Comparison of ENCODE assay signal across 8 cellular contexts in genomic region chr3:134485620-134486576, GRCh38. TPM values are rescaled to one million over a fixed set of nuclear protein-coding genes. Genes with fewer than 3 reads are reported as not detected.
DNase-seq lines count a peak whose midpoint lies in the region; ATAC-seq, FAIRE-seq and TF ChIP-seq lines count a peak whose summit lies in the region.

Gene ANAPC13, minus strand, starts transcription at chr3:134485985. Its CDS starts 3,081 bp downstream, at chr3:134482904.
Gene CEP63, plus strand, starts transcription at chr3:134486057. Its CDS starts 9,264 bp downstream, at chr3:134495321.

- DNase-seq in GM12891 (ENCODE audit: insufficient read length, low spot score): peak; percentile 79
- DNase-seq in NCI-H1436 treated with DMSO at 0.1 percent for 48 hours (lab: John Stamatoyannopoulos, UW): peak; percentile 97
- peak; percentile 85 to 96 (median 92) for DNase-seq in T-cell
- DNase-seq in heart left ventricle: peak; percentile 94 to 96 (median 95)
- DNase-seq in posterior cingulate gyrus: peak; percentile 83 to 98 (median 90)
- DNase-seq in upper lobe of left lung: peak; percentile 96

- intact Hi-C loops in heart left ventricle (cut with DNase I) (loop anchor here in 3 of 10 donors (5.0 to 10.0 kb wide), 4 partner anchors 271 to 914 kb away; partner anchors contain the start of gene CDV3 (in 1 of the 3)), posterior cingulate gyrus (cut with DNase I) (no loop called here)

- peaks cover 0 to 23% (median 19%) of the 10 kb centered on the region in 9 donors for H3K36me3 ChIP-seq in heart left ventricle
- peaks cover 6 to 16% (median 10%) of the 10 kb centered on the region in 4 donors for H3K36me3 ChIP-seq in upper lobe of left lung

- POLR2A ChIA-PET in T-cell (lab: Charles Lee): interaction anchor here in 1 of 2 donors (0.9 to 1.5 kb wide), 2 partner anchors 29 to 913 kb away, joined by 3 to 6 read pairs; partner anchors contain the start of gene CDV3

- peak within 1 kb of the TSS; percentile 82 for H3K27ac ChIP-seq in adipose tissue (ENCODE audit: low read depth, low read length)
- peak within 1 kb of the TSS; percentile 81 to 99 (median 96) for H3K27ac ChIP-seq in heart left ventricle
- peak within 1 kb of the TSS; percentile 95 to 99 (median 96) for H3K27ac ChIP-seq in upper lobe of left lung

- WGBS in adipose tissue, 3 donors: 0% methylated on average over 83 to 87 of the region's 87 CpGs
- WGBS in heart left ventricle, 4 donors: 0% methylated on average over 52 to 87 of the region's 87 CpGs
- 0 to 1% methylated on average over 21 to 73 of the region's 87 CpGs for WGBS in upper lobe of left lung, 2 donors

- peaks cover 17% of the 10 kb centered on the region for H3K36me3 Mint-ChIP-seq in T-cell

- no peaks in the 10 kb centered on the region for H3K9me3 ChIP-seq in heart left ventricle
- H3K9me3 ChIP-seq in upper lobe of left lung: no peaks in the 10 kb centered on the region

- peak; percentile 58 for TF ChIP-seq POLR2A in GM12891 (IDR thresholded peaks at IDR 0.05; ENCODE audit: low read depth, low read length)
- no peak for TF ChIP-seq POLR2A in heart left ventricle (IDR thresholded peaks at IDR 0.05)
- TF ChIP-seq POLR2A in upper lobe of left lung (IDR thresholded peaks at IDR 0.05): peak in 3 of 4 donors; percentile 57 to 84 (median 83)

- H3K27me3 Mint-ChIP-seq in T-cell: no peaks in the 10 kb centered on the region

- peaks cover 0 to 2% (median 0%) of the 10 kb centered on the region in 3 donors for H3K9me3 Mint-ChIP-seq in T-cell

- no peak for TF ChIP-seq CTCF in heart left ventricle (IDR thresholded peaks at IDR 0.05)
- peak in 3 of 6 experiments; percentile 11 to 24 (median 18) for TF ChIP-seq CTCF in upper lobe of left lung (IDR thresholded peaks at IDR 0.05)

- H3K4me1 Mint-ChIP-seq in T-cell: peaks cover 58 to 69% (median 58%) of the 10 kb centered on the region in 3 donors

- H3K27me3 ChIP-seq in heart left ventricle (no peaks in the 10 kb centered on the region), upper lobe of left lung (no peaks in the 10 kb centered on the region)

- ATAC-seq in HG02840 (IDR thresholded peaks at IDR 0.05; ENCODE audit: low FRiP score, unreplicated experiment) (peak; percentile 81), T-cell (replicated peaks in 1 of 4) (peak; percentile 81 to 89 (median 84)), heart left ventricle (peak; percentile 92 to 96 (median 93)), upper lobe of left lung (ENCODE audit: low FRiP score in 2 of 2) (peak; percentile 94 to 98)

- peak in 2 of 4 donors; percentile 48 to 68 for TF ChIP-seq EP300 in upper lobe of left lung (IDR thresholded peaks at IDR 0.05)

- H3K4me3 ChIP-seq in heart left ventricle (peak within 1 kb of the TSS; percentile 61 to 96 (median 80)), upper lobe of left lung (peak within 1 kb of the TSS; percentile 67 to 89 (median 82))

- CTCF ChIA-PET in T-cell (lab: Charles Lee): interaction anchor here (0.6 to 4.6 kb wide), 6 partner anchors 9 to 263 kb away, joined by 3 to 21 read pairs (median 4); no protein-coding TSS in a partner anchor

- H3K4me1 ChIP-seq in heart left ventricle: peaks cover 7 to 53% (median 34%) of the 10 kb centered on the region in 12 donors
- H3K4me1 ChIP-seq in upper lobe of left lung: peaks cover 30 to 37% (median 33%) of the 10 kb centered on the region in 4 donors

- H3K27ac Mint-ChIP-seq in T-cell: peak within 1 kb of the TSS; percentile 96 to 98

- peak; percentile 95 for FAIRE-seq in GM12891 (lab: Jason Lieb, UNC)

- peak within 1 kb of the TSS; percentile 93 to 98 (median 94) for H3K4me3 Mint-ChIP-seq in T-cell

TF ChIP-seq in GM12891, 5 proteins besides CTCF, POLR2A, EP300 and RAD21:
- TF ChIP-seq POU2F2 (IDR thresholded peaks at IDR 0.05; ENCODE audit: low read depth, low read length) (peak; percentile 58; the same call in 1 of the 2 replicates), PAX5 (IDR thresholded peaks at IDR 0.05; ENCODE audit: insufficient read depth, low read length, severe bottlenecking) (peak; percentile 50), SPI1 (IDR thresholded peaks at IDR 0.05; ENCODE audit: low read depth, low read length) (peak; percentile 53), POLR2AphosphoS5 (IDR thresholded peaks at IDR 0.05; ENCODE audit: low read depth, low read length) (peak; percentile 81), TAF1 (IDR thresholded peaks at IDR 0.05; ENCODE audit: low read depth, low read length) (peak; percentile 45; the same call in 1 of the 2 replicates)
TF ChIP-seq in GM12891: peak in this region for 5.

RNA-seq across cellular contexts. Expression of gene ANAPC13, which starts in this region (rescaled TPM):
- 38.3 TPM for polyA plus RNA-seq in GM12891 (2012; ENCODE audit: low read depth, missing spikeins)
- 10 to 100 TPM; 20.7 to 31.8 (median 22.6) TPM for total RNA-seq in T-cell
- polyA plus RNA-seq in adipose tissue: 100 to 1,000 TPM in 1 of 3 donors, 10 to 100 TPM in 2; 34.3 to 102 (median 59.0) TPM
- 100 to 1,000 TPM in 1 of 9 donors, 10 to 100 TPM in 8; 53.4 to 109 (median 81.3) TPM for total RNA-seq in heart left ventricle
- 10 to 100 TPM; 49.0 to 93.5 TPM for polyA plus RNA-seq in heart left ventricle
- total RNA-seq in upper lobe of left lung: 10 to 100 TPM; 37.3 to 59.4 (median 50.3) TPM

RNA-seq across cellular contexts. Expression of gene CEP63, which starts in this region (rescaled TPM):
- 18.4 TPM for polyA plus RNA-seq in GM12891 (2012; ENCODE audit: low read depth, missing spikeins)
- total RNA-seq in T-cell (10 to 100 TPM; 21.7 to 26.1 (median 24.6) TPM), heart left ventricle (10 to 100 TPM; 19.1 to 35.3 (median 30.3) TPM), upper lobe of left lung (10 to 100 TPM; 13.8 to 44.0 (median 20.6) TPM)
- polyA plus RNA-seq in adipose tissue (10 to 100 TPM; 13.3 to 27.4 (median 21.4) TPM), heart left ventricle (10 to 100 TPM; 27.0 to 27.2 TPM)

Comparison
In these comparisons a context has a peak if more than half of its experiments do, and no peak if none do; other contexts are left out.
1. Peak in every context shown above with its lines: DNase-seq, ATAC-seq, H3K4me3 ChIP-seq and H3K27ac ChIP-seq.
2. POLR2A ChIP-seq: peak in GM12891 (single experiment) and upper lobe of left lung (3 of 4); none in heart left ventricle (0 of 2).